ENCODE assay signal across 17 cellular contexts in genomic region chr3:45321607-45322391, GRCh38.
DNase-seq lines count a peak whose midpoint lies in the region; ATAC-seq lines count a peak whose summit lies in the region.
"Had no signal": no experiment of that assay in that cellular context is flagged by ENCODE, and none has a peak within 500 bp of the region (broad histone marks: within the 10 kb centered on the region; RNA-seq: fewer than 3 reads in every experiment).

No MANE protein-coding gene starts in this region.

- no peak overlapping the region for H3K4me3 ChIP-seq in Karpas-422 (ENCODE audit: low read length)

- H4K20me1 ChIP-seq in Karpas-422 (ENCODE audit: insufficient read depth, low read depth, low read length) = no peaks in the 10 kb centered on the region

- no peaks in the 10 kb centered on the region for H3K9me3 Mint-ChIP-seq in activated naive CD8-positive, alpha-beta T cell treated with anti-CD3 and anti-CD28 coated beads, Interleukin-2, amount 50 U/mL, for 24 hours
- H3K9me3 Mint-ChIP-seq in naive thymus-derived CD8-positive, alpha-beta T cell = no peaks in the 10 kb centered on the region
- H3K9me3 Mint-ChIP-seq: central memory CD8-positive, alpha-beta T cell; memory B cell had no signal

- no peaks in the 10 kb centered on the region for H3K4me1 ChIP-seq in Karpas-422 (ENCODE audit: low read length)

- H3K4me2 ChIP-seq in Karpas-422 (ENCODE audit: low read depth, low read length, poor library complexity, severe bottlenecking) = no peak overlapping the region

- H2AFZ ChIP-seq in Karpas-422 (ENCODE audit: low read length) = no peak overlapping the region

- POLR2A ChIA-PET in naive thymus-derived CD8-positive, alpha-beta T cell (lab: Charles Lee) = no interaction called here

- no peak overlapping the region for H3K27ac ChIP-seq in Karpas-422 (ENCODE audit: low read length)

- no peak overlapping the region for H3K27ac Mint-ChIP-seq in activated naive CD8-positive, alpha-beta T cell treated with anti-CD3 and anti-CD28 coated beads, Interleukin-2, amount 50 U/mL, for 24 hours
- H3K27ac Mint-ChIP-seq in naive thymus-derived CD8-positive, alpha-beta T cell = peak overlapping the region in 2 of 10 donors; percentile 21 to 57
- H3K27ac Mint-ChIP-seq: memory B cell had no signal

- H3K27me3 ChIP-seq in Karpas-422 (ENCODE audit: low read length) = no peaks in the 10 kb centered on the region

- peak; percentile 3 for DNase-seq in NCI-H2196 (lab: John Stamatoyannopoulos, UW; ENCODE audit: unreplicated experiment)
- DNase-seq in NCI-H2196 treated with DMSO at 0.1 percent for 48 hours (lab: John Stamatoyannopoulos, UW; ENCODE audit: unreplicated experiment) = no peak
- DNase-seq in Karpas-422 = peak; percentile 55
- no peak for DNase-seq in activated naive CD8-positive, alpha-beta T cell treated with anti-CD3 and anti-CD28 coated beads, Interleukin-2, amount 50 U/mL, for 24 hours
- peak in 3 of 10 donors; percentile 9 to 30 (median 14) for DNase-seq in naive thymus-derived CD8-positive, alpha-beta T cell
- DNase-seq in inferior parietal cortex (ENCODE audit: extremely low spot score) = no peak
- no peak for DNase-seq in HK-2 (ENCODE audit: unreplicated experiment)
- DNase-seq: foreskin melanocyte; NCI-H510A; PC-3; stimulated activated CD4-positive, alpha-beta T cell treated with anti-CD3 and anti-CD28 coated beads, Interleukin-2, amount 100 ng/mL, for 48 hours; trophoblast cell had no signal

- H3K9me3 ChIP-seq in Karpas-422 (ENCODE audit: low read length) = no peaks in the 10 kb centered on the region

- H3K4me1 Mint-ChIP-seq in activated naive CD8-positive, alpha-beta T cell treated with anti-CD3 and anti-CD28 coated beads, Interleukin-2, amount 50 U/mL, for 24 hours = peaks cover 2% of the 10 kb centered on the region
- peaks cover 0 to 7% (median 2%) of the 10 kb centered on the region in 4 donors for H3K4me1 Mint-ChIP-seq in naive thymus-derived CD8-positive, alpha-beta T cell
- H3K4me1 Mint-ChIP-seq: central memory CD8-positive, alpha-beta T cell; memory B cell had no signal

- no peaks in the 10 kb centered on the region for H3K36me3 Mint-ChIP-seq in activated naive CD8-positive, alpha-beta T cell treated with anti-CD3 and anti-CD28 coated beads, Interleukin-2, amount 50 U/mL, for 24 hours (ENCODE audit: low read depth)
- no peaks in the 10 kb centered on the region for H3K36me3 Mint-ChIP-seq in naive thymus-derived CD8-positive, alpha-beta T cell
- H3K36me3 Mint-ChIP-seq: memory B cell had no signal

- H3K36me3 ChIP-seq in Karpas-422 (ENCODE audit: insufficient read depth, low read length) = no peaks in the 10 kb centered on the region

- H3K4me3 Mint-ChIP-seq in activated naive CD8-positive, alpha-beta T cell treated with anti-CD3 and anti-CD28 coated beads, Interleukin-2, amount 50 U/mL, for 24 hours = no peak overlapping the region
- H3K4me3 Mint-ChIP-seq in naive thymus-derived CD8-positive, alpha-beta T cell = no peak overlapping the region
- H3K4me3 Mint-ChIP-seq: central memory CD8-positive, alpha-beta T cell; memory B cell had no signal

- H3K79me2 ChIP-seq in Karpas-422 (ENCODE audit: low read length) = no peaks in the 10 kb centered on the region

- no peak overlapping the region for H3K9ac ChIP-seq in Karpas-422 (ENCODE audit: low read length)

- peaks cover 13% of the 10 kb centered on the region for H3K27me3 Mint-ChIP-seq in activated naive CD8-positive, alpha-beta T cell treated with anti-CD3 and anti-CD28 coated beads, Interleukin-2, amount 50 U/mL, for 24 hours
- H3K27me3 Mint-ChIP-seq in naive thymus-derived CD8-positive, alpha-beta T cell = peaks cover 0 to 26% (median 10%) of the 10 kb centered on the region in 5 donors

- H3K9me2 ChIP-seq in Karpas-422 (replicated peaks; ENCODE audit: insufficient read depth, low read length) = no peaks in the 10 kb centered on the region

- peak; percentile 28 for ATAC-seq in activated naive CD8-positive, alpha-beta T cell treated with anti-CD3 and anti-CD28 coated beads, Interleukin-2, amount 50 U/mL, for 24 hours
- ATAC-seq in naive thymus-derived CD8-positive, alpha-beta T cell = peak; percentile 64 to 81
- ATAC-seq in HG03354 (IDR thresholded peaks at IDR 0.05; ENCODE audit: poor library complexity, severe bottlenecking, unreplicated experiment) = no peak
- ATAC-seq: activated CD4-positive, CD25-positive, alpha-beta regulatory T cell treated with anti-CD3 and anti-CD28 coated beads, Interleukin-2, amount 50 U/mL, for 24 hours; PC-3; sciatic nerve had no signal

Comparison
In these comparisons a context has a peak if more than half of its experiments do, and no peak if none do; other contexts are left out.
1. DNase-seq: peak in NCI-H2196 (single experiment) and Karpas-422 (single experiment); none in NCI-H2196 treated with DMSO at 0.1 percent for 48 hours (single experiment), activated naive CD8-positive, alpha-beta T cell treated with anti-CD3 and anti-CD28 coated beads, Interleukin-2, amount 50 U/mL, for 24 hours (single experiment), inferior parietal cortex (single experiment) and HK-2 (single experiment).